Comparison of ENCODE assay signal across 1 cellular context in genomic region chr6:33117826-33118277, GRCh38.
TF ChIP-seq lines count a peak whose summit lies in the region.

No MANE protein-coding gene starts in this region.

TF ChIP-seq in HCT116, 20 proteins besides CTCF, POLR2A, EP300 and RAD21 (continued from another document):
- TF ChIP-seq ZBTB33 (IDR thresholded peaks at IDR 0.05; ENCODE audit: extremely low read depth, insufficient replicate concordance, low read length) (no peak), EZH2 (IDR thresholded peaks at IDR 0.05) (no peak), EZH2phosphoT487 (IDR thresholded peaks at IDR 0.05; ENCODE audit: borderline replicate concordance) (no peak), FOSL1 (IDR thresholded peaks at IDR 0.05; ENCODE audit: low read depth) (no peak), SRF (IDR thresholded peaks at IDR 0.05; ENCODE audit: low read depth) (no peak), EGR1 (IDR thresholded peaks at IDR 0.05; ENCODE audit: low read depth) (no peak), SP1 (IDR thresholded peaks at IDR 0.05; ENCODE audit: low read depth) (no peak), ZNF274 (IDR thresholded peaks at IDR 0.05; ENCODE audit: low read depth, low read length) (no peak), JUND (IDR thresholded peaks at IDR 0.05) (no peak), ZFX (IDR thresholded peaks at IDR 0.05) (no peak), CEBPB (IDR thresholded peaks at IDR 0.05; ENCODE audit: low read depth) (no peak)
